ENCODE assay signal across 27 cellular contexts in genomic region chr2:163580757-163581156, GRCh38.
"Had no signal": no experiment of that assay in that cellular context is flagged by ENCODE, and none has a peak within 500 bp of the region (broad histone marks: within the 10 kb centered on the region; RNA-seq: fewer than 3 reads in every experiment).

No MANE protein-coding gene starts in this region.

- ATAC-seq: activated CD4-positive, alpha-beta T cell treated with anti-CD3 and anti-CD28 coated beads for 36 hours; activated CD4-positive, CD25-positive, alpha-beta regulatory T cell treated with anti-CD3 and anti-CD28 coated beads, Interleukin-2, amount 50 U/mL, for 24 hours; activated naive CD4-positive, alpha-beta T cell treated with anti-CD3 and anti-CD28 coated beads, Interleukin-2, amount 50 U/mL, for 72 hours; activated T-cell treated with anti-CD3 and anti-CD28 coated beads, Interleukin-2, amount 50 U/mL, for 4 hours; body of pancreas; PC-3; WTC11 had no signal

- DNase-seq: activated CD4-positive, alpha-beta memory T cell treated with anti-CD3 and anti-CD28 coated beads for 36 hours; activated CD4-positive, alpha-beta T cell treated with anti-CD3 and anti-CD28 coated beads for 36 hours; activated CD4-positive, alpha-beta T cell treated with anti-CD3 and anti-CD28 coated beads, Interleukin-2, amount 50 U/mL, for 1 hour; activated CD8-positive, alpha-beta memory T cell treated with anti-CD3 and anti-CD28 coated beads, Interleukin-2, amount 50 U/mL, for 4 hours; activated gamma-delta T cell treated with Interleukin-2 at 50 U/mL for 16 hours; activated naive CD4-positive, alpha-beta T cell treated with anti-CD3 and anti-CD28 coated beads for 36 hours; activated T-cell treated with anti-CD3 and anti-CD28 coated beads for 4 hours; activated T-cell treated with anti-CD3 and anti-CD28 coated beads, Interleukin-2, amount 50 U/mL, for 4 hours; adrenal gland; body of pancreas; cerebellar nuclear complex; cortex of kidney; MG63; NCI-H1092 treated with DMSO at 0.1 percent for 48 hours; NCI-H146; NCI-H1930; NCI-H2081 treated with DMSO at 0.1 percent for 48 hours; NCI-H510A; NCI-H774; PC-3; Peyer's patch; RPMI8226; SHP77 treated with DMSO at 0.1 percent for 48 hours; SK-N-SH had no signal
